24 cellular contexts compared by ENCODE assay signal in the genomic region with DNA sequence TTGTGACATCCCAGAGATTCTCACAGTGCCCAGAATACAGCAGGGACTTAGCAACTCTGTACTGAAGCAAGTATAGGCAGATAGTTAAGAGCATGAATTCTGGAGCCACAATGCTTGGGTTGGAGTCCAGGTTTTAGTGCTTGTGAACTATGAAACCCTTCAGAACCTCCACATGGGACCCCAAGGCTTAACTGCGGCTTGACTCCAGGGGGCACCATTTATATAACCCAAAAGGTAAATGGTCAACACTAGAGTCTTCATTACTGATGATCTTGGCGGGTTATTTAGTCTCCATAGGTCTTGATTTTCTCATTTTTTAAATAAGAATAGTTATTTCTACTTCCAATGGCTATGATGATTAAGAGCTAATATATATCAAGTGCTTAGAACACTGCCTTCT.
DNase-seq lines count a peak whose midpoint lies in the region; ATAC-seq and TF ChIP-seq lines count a peak whose summit lies in the region.
"Had no signal": no experiment of that assay in that cellular context is flagged by ENCODE, and none has a peak within 500 bp of the region (broad histone marks: within the 10 kb centered on the region; RNA-seq: fewer than 3 reads in every experiment).

No MANE protein-coding gene starts in this region.

- no peak overlapping the region for H2BK5ac ChIP-seq in mesendoderm (ENCODE audit: low read length)

- no peak for DNase-seq in BE2C
- DNase-seq in H7: peak; percentile 5
- no peak for DNase-seq in PC-3
- peak; percentile 7 for DNase-seq in mesendoderm
- DNase-seq in brain microvascular endothelial cell: no peak
- DNase-seq: C1 segment of cervical spinal cord; CD4-positive, alpha-beta memory T cell; COR-L47; DMS79; EL; GDM1; GOT3; Karpas-422; NCI-H1105; NCI-H2029; NCI-H446 treated with DMSO at 0.1 percent for 48 hours; NCI-H526; OCI-M1; SJCRH30 had no signal

- H3K27me3 ChIP-seq in BE2C (no peaks in the 10 kb centered on the region), H7 (ENCODE audit: control insufficient read depth, insufficient read depth, low read length) (no peaks in the 10 kb centered on the region), PC-3 (ENCODE audit: low read length) (no peaks in the 10 kb centered on the region), mesendoderm (ENCODE audit: insufficient read depth, low read length, poor library complexity) (no peaks in the 10 kb centered on the region), brain microvascular endothelial cell (replicated peaks) (no peaks in the 10 kb centered on the region)
- H3K27me3 ChIP-seq: SJCRH30 had no signal

- H3K36me3 ChIP-seq in BE2C (no peaks in the 10 kb centered on the region), H7 (replicated peaks; ENCODE audit: control insufficient read depth, insufficient read depth, low read length) (no peaks in the 10 kb centered on the region), PC-3 (ENCODE audit: low read depth, low read length) (no peaks in the 10 kb centered on the region), mesendoderm (ENCODE audit: control insufficient read depth, insufficient read depth, low read length) (no peaks in the 10 kb centered on the region), brain microvascular endothelial cell (replicated peaks) (no peaks in the 10 kb centered on the region)
- H3K36me3 ChIP-seq: SJCRH30 had no signal

- no peak overlapping the region for H3K23ac ChIP-seq in mesendoderm (ENCODE audit: low read length)

- H3K79me2 ChIP-seq in PC-3 (ENCODE audit: low read length): no peaks in the 10 kb centered on the region
- H3K79me2 ChIP-seq in mesendoderm (ENCODE audit: control insufficient read depth, insufficient read depth, low read length): no peaks in the 10 kb centered on the region

- no peak overlapping the region for H4K8ac ChIP-seq in mesendoderm (ENCODE audit: low read depth, low read length)

- CTCF ChIA-PET in PC-3 (lab: Charles Lee): no interaction called here

- no CpG with 5 or more reads among the region's 2 CpGs for WGBS in mesendoderm (ENCODE audit: extremely low coverage, insufficient coverage, low lambda C conversion rate)

- H3K18ac ChIP-seq in mesendoderm (ENCODE audit: low read length): no peak overlapping the region

- no peaks in the 10 kb centered on the region for H3F3A ChIP-seq in PC-3 (ENCODE audit: low read length, unreplicated experiment)

- no peaks in the 10 kb centered on the region for H3K9me2 ChIP-seq in PC-3 (replicated peaks; ENCODE audit: low read length)

- H2BK15ac ChIP-seq in mesendoderm (replicated peaks; ENCODE audit: low read depth): no peak overlapping the region

- ATAC-seq in PC-3: no peak
- no peak for ATAC-seq in HG02870 (IDR thresholded peaks at IDR 0.05; ENCODE audit: unreplicated experiment)
- ATAC-seq in HG02938 (IDR thresholded peaks at IDR 0.05; ENCODE audit: unreplicated experiment): no peak
- ATAC-seq: GM12878, HepG2, SK-N-SH treated with all-trans-retinoic acid at 6 μM for 48 hours had no signal

- no peak overlapping the region for H4K5ac ChIP-seq in mesendoderm (ENCODE audit: low read length)

- no peak overlapping the region for H2BK120ac ChIP-seq in mesendoderm (ENCODE audit: low read depth, low read length)

- intact Hi-C loops in PC-3 (cut with micrococcal nuclease): no loop called here

- H3K4me3 ChIP-seq in BE2C (ENCODE audit: low read depth, low read length): no peak overlapping the region
- no peak overlapping the region for H3K4me3 ChIP-seq in H7 (ENCODE audit: insufficient read depth, low read depth, low read length)
- no peak overlapping the region for H3K4me3 ChIP-seq in PC-3 (ENCODE audit: low read length)
- no peak overlapping the region for H3K4me3 ChIP-seq in mesendoderm (ENCODE audit: low read length)
- no peak overlapping the region for H3K4me3 ChIP-seq in brain microvascular endothelial cell (ENCODE audit: low read depth, low read length)
- H3K4me3 ChIP-seq: GM12878, SJCRH30 had no signal

- TF ChIP-seq CTCF in BE2C (IDR thresholded peaks at IDR 0.05; ENCODE audit: low read depth, low read length) (0 out of 2 replicates have a peak, but pooled peaks have one; percentile 10), PC-3 (conservative IDR thresholded peaks at IDR 0.05; ENCODE audit: low read depth, low read length) (peak; percentile 12; the same call in 1 of the 2 replicates), brain microvascular endothelial cell (IDR thresholded peaks at IDR 0.05; ENCODE audit: low read depth, low read length, missing control alignments) (no peak)

- H3K27ac ChIP-seq in PC-3 (ENCODE audit: low read length) (no peak overlapping the region), mesendoderm (ENCODE audit: low read depth, low read length) (no peak overlapping the region), brain microvascular endothelial cell (no peak overlapping the region)
- H3K27ac ChIP-seq: SJCRH30 had no signal

- no peak overlapping the region for H3K4me2 ChIP-seq in PC-3 (ENCODE audit: low read length)
- H3K4me2 ChIP-seq in mesendoderm (ENCODE audit: low read length): no peak overlapping the region

- no peak overlapping the region for H2AFZ ChIP-seq in PC-3 (ENCODE audit: low read length)

- no peak overlapping the region for H3K56ac ChIP-seq in mesendoderm (ENCODE audit: low read length)

- H3K9ac ChIP-seq in PC-3 (ENCODE audit: low read length) (no peak overlapping the region), mesendoderm (ENCODE audit: low read length) (no peak overlapping the region)

- H3K79me1 ChIP-seq in mesendoderm (ENCODE audit: low read length): no peaks in the 10 kb centered on the region

- H2AK5ac ChIP-seq in mesendoderm (ENCODE audit: low read length): no peak overlapping the region

- in situ Hi-C loops in brain microvascular endothelial cell (cut with HindIII; ENCODE audit: low pct_ligation_motif_present, low sequenced_read_pairs): no loop called here

- H3K9me3 ChIP-seq in BE2C: no peaks in the 10 kb centered on the region
- no peaks in the 10 kb centered on the region for H3K9me3 ChIP-seq in PC-3 (ENCODE audit: low read length)
- H3K9me3 ChIP-seq: SJCRH30 had no signal

- H3K4ac ChIP-seq in mesendoderm (ENCODE audit: low read depth, low read length): no peak overlapping the region

- POLR2A ChIA-PET in PC-3 (lab: Charles Lee; ENCODE audit: unreplicated experiment): no interaction called here

- BruUV-seq in PC-3 (replicated peaks; lab: Mats Ljungman, UMichigan): no TSS peak

- no peaks in the 10 kb centered on the region for H3K4me1 ChIP-seq in BE2C
- no peaks in the 10 kb centered on the region for H3K4me1 ChIP-seq in PC-3 (ENCODE audit: insufficient read depth, low read length)
- no peaks in the 10 kb centered on the region for H3K4me1 ChIP-seq in mesendoderm (ENCODE audit: control insufficient read depth, low read depth, low read length)
- H3K4me1 ChIP-seq: SJCRH30 had no signal

- no peaks in the 10 kb centered on the region for H4K20me1 ChIP-seq in PC-3 (ENCODE audit: low read length)

Comparison
In these comparisons a context has a peak if more than half of its experiments do, and no peak if none do; other contexts are left out.
1. DNase-seq: peak in H7 (single experiment) and mesendoderm (single experiment); none in BE2C (single experiment), PC-3 (single experiment) and brain microvascular endothelial cell (single experiment).